ENCODE assay signal across 13 cellular contexts in genomic region chr10:70192325-70192966, GRCh38. TPM values are rescaled to one million over a fixed set of nuclear protein-coding genes. Genes with fewer than 3 reads are reported as not detected.
DNase-seq lines count a peak whose midpoint lies in the region; ATAC-seq and TF ChIP-seq lines count a peak whose summit lies in the region.
"Had no signal": no experiment of that assay in that cellular context is flagged by ENCODE, and none has a peak within 500 bp of the region (broad histone marks: within the 10 kb centered on the region; RNA-seq: fewer than 3 reads in every experiment).

No MANE protein-coding gene starts in this region.

- no peaks in the 10 kb centered on the region for H3K79me2 ChIP-seq in Karpas-422 (ENCODE audit: low read length)

- intact Hi-C loops in heart right ventricle (cut with DNase I) = no loop called here
- intact Hi-C loops in upper lobe of right lung (cut with DNase I) = no loop called here

- TF ChIP-seq CTCF in cardiac muscle cell (IDR thresholded peaks at IDR 0.05; ENCODE audit: low read depth, low read length) = no peak
- TF ChIP-seq CTCF in heart right ventricle (IDR thresholded peaks at IDR 0.05) = no peak
- TF ChIP-seq CTCF in upper lobe of right lung (IDR thresholded peaks at IDR 0.05) = no peak

- no peak overlapping the region for H3K4me2 ChIP-seq in Karpas-422 (ENCODE audit: low read depth, low read length, poor library complexity, severe bottlenecking)

- H4K20me1 ChIP-seq in Karpas-422 (ENCODE audit: insufficient read depth, low read depth, low read length) = 0 out of 2 replicates have a peak, but pooled peaks cover 5% of the 10 kb centered on the region

- H3K27ac ChIP-seq in cardiac muscle cell (peak overlapping the region; percentile 9), heart right ventricle (peak overlapping the region in 2 of 10 donors; percentile 48 to 54), upper lobe of right lung (peak overlapping the region; percentile 86), Karpas-422 (ENCODE audit: low read length) (no peak overlapping the region)
- H3K27ac ChIP-seq: dorsolateral prefrontal cortex had no signal

- H3K4me1 ChIP-seq in cardiac muscle cell (ENCODE audit: low read depth) (peaks cover 28% of the 10 kb centered on the region), heart right ventricle (peaks cover 0 to 52% (median 17%) of the 10 kb centered on the region in 9 donors), upper lobe of right lung (peaks cover 43% of the 10 kb centered on the region), Karpas-422 (ENCODE audit: low read length) (peaks cover 10% of the 10 kb centered on the region)

- H3K9me3 ChIP-seq in cardiac muscle cell (ENCODE audit: low read depth) (no peaks in the 10 kb centered on the region), heart right ventricle (no peaks in the 10 kb centered on the region), upper lobe of right lung (no peaks in the 10 kb centered on the region), Karpas-422 (ENCODE audit: low read length) (no peaks in the 10 kb centered on the region)

- TF ChIP-seq POLR2A in erythroblast (IDR thresholded peaks at IDR 0.05; ENCODE audit: low read length) = no peak

- DNase-seq in cardiac muscle cell (ENCODE audit: low read depth in 1 of 2, low spot score in 1 of 2) (peak in 1 of 2 donors; percentile 59), heart right ventricle (no peak), myocyte (ENCODE audit: low read depth) (peak; percentile 76), upper lobe of right lung (no peak), Karpas-422 (no peak), erythroblast (lab: John Stamatoyannopoulos, UW) (no peak), NCI-H2196 (lab: John Stamatoyannopoulos, UW; ENCODE audit: unreplicated experiment) (no peak)
- DNase-seq: activated CD4-positive, alpha-beta T cell treated with anti-CD3 and anti-CD28 coated beads, Interleukin-2, amount 50 U/mL, for 1 hour; anterior cingulate cortex; dorsolateral prefrontal cortex; NCI-H2029 treated with DMSO at 0.1 percent for 48 hours; NCI-H748 treated with DMSO at 0.1 percent for 48 hours had no signal

- H3K9me2 ChIP-seq in Karpas-422 (replicated peaks; ENCODE audit: insufficient read depth, low read length) = no peaks in the 10 kb centered on the region

- no peak overlapping the region for H3K9ac ChIP-seq in Karpas-422 (ENCODE audit: low read length)

- 85 to 90% methylated on average over 5 of the region's 5 CpGs for WGBS in heart right ventricle, 2 donors

- H3K4me3 ChIP-seq in cardiac muscle cell (no peak overlapping the region), heart right ventricle (no peak overlapping the region), upper lobe of right lung (no peak overlapping the region), Karpas-422 (ENCODE audit: low read length) (no peak overlapping the region)
- H3K4me3 ChIP-seq: dorsolateral prefrontal cortex had no signal

- ATAC-seq in heart right ventricle = no peak
- peak; percentile 42 for ATAC-seq in esophagus mucosa
- peak; percentile 11 for ATAC-seq in upper lobe of right lung

- H3K36me3 ChIP-seq in cardiac muscle cell (no peaks in the 10 kb centered on the region), heart right ventricle (peaks cover 0 to 3% (median 0%) of the 10 kb centered on the region in 9 donors), upper lobe of right lung (no peaks in the 10 kb centered on the region), Karpas-422 (ENCODE audit: insufficient read depth, low read length) (no peaks in the 10 kb centered on the region)

- no peak overlapping the region for H2AFZ ChIP-seq in Karpas-422 (ENCODE audit: low read length)

- H3K27me3 ChIP-seq in cardiac muscle cell (no peaks in the 10 kb centered on the region), heart right ventricle (no peaks in the 10 kb centered on the region), upper lobe of right lung (no peaks in the 10 kb centered on the region), Karpas-422 (ENCODE audit: low read length) (no peaks in the 10 kb centered on the region)
- H3K27me3 ChIP-seq: dorsolateral prefrontal cortex had no signal

RNA-seq across cellular contexts. Expression of gene SAR1A, which starts 22.1 kb away (rescaled TPM):
- total RNA-seq in cardiac muscle cell = 63.6 and 70.3 TPM in 2 replicates
- 77.8 and 86.0 TPM in 2 replicates for polyA plus RNA-seq in cardiac muscle cell
- 100 to 1,000 TPM in 4 of 10 donors, 10 to 100 TPM in 6; 67.5 to 118 (median 97.5) TPM for total RNA-seq in heart right ventricle
- polyA plus RNA-seq in heart right ventricle = 10 to 100 TPM; 29.4 to 46.7 TPM
- total RNA-seq in esophagus mucosa = 67.6 TPM
- total RNA-seq in myocyte = 99.2 and 99.6 TPM in 2 replicates
- polyA plus RNA-seq in myocyte (2012) = 76.1 TPM
- 150 TPM for total RNA-seq in upper lobe of right lung
- total RNA-seq in Karpas-422 (2014; rRNA removed; shearing (Covaris generic); ENCODE audit: low replicate concordance) = 49.6 and 78.9 TPM in 2 replicates

RNA-seq across cellular contexts. Expression of gene PPA1, which starts 40.8 kb away (rescaled TPM):
- total RNA-seq in cardiac muscle cell (44.9 and 54.3 TPM in 2 replicates), heart right ventricle (100 to 1,000 TPM in 2 of 10 donors, 10 to 100 TPM in 8; 47.1 to 139 (median 69.9) TPM), esophagus mucosa (158 TPM), myocyte (149 and 152 TPM in 2 replicates), upper lobe of right lung (175 TPM)
- polyA plus RNA-seq in cardiac muscle cell (75.2 and 86.0 TPM in 2 replicates), heart right ventricle (100 to 1,000 TPM in 1 of 2 donors, 10 to 100 TPM in 1; 53.3 to 111 TPM)
- 65.4 TPM for polyA plus RNA-seq in myocyte (2012)
- 375 and 560 TPM in 2 replicates for total RNA-seq in Karpas-422 (2014; rRNA removed; shearing (Covaris generic); ENCODE audit: low replicate concordance)

RNA-seq across cellular contexts. Expression of gene TYSND1, which starts 45.9 kb away (rescaled TPM):
- total RNA-seq in cardiac muscle cell = 16.6 and 28.8 TPM in 2 replicates
- 19.0 and 20.4 TPM in 2 replicates for polyA plus RNA-seq in cardiac muscle cell
- 1 to 10 TPM; 3.5 to 6.5 (median 4.6) TPM for total RNA-seq in heart right ventricle
- 1 to 10 TPM; 2.6 to 6.1 TPM for polyA plus RNA-seq in heart right ventricle
- 16.0 TPM for total RNA-seq in esophagus mucosa
- 14.7 and 15.2 TPM in 2 replicates for total RNA-seq in myocyte
- 7.3 TPM for polyA plus RNA-seq in myocyte (2012)
- 12.5 TPM for total RNA-seq in upper lobe of right lung
- 23.6 and 38.2 TPM in 2 replicates for total RNA-seq in Karpas-422 (2014; rRNA removed; shearing (Covaris generic); ENCODE audit: low replicate concordance)

RNA-seq across cellular contexts. Expression of gene AIFM2, which starts 59.8 kb away (rescaled TPM):
- total RNA-seq in cardiac muscle cell = 4.9 and 5.4 TPM in 2 replicates
- polyA plus RNA-seq in cardiac muscle cell = 6.6 and 9.3 TPM in 2 replicates
- 10 to 100 TPM; 14.1 to 22.9 (median 17.5) TPM for total RNA-seq in heart right ventricle
- 10 to 100 TPM; 20.6 to 27.0 TPM for polyA plus RNA-seq in heart right ventricle
- 3.7 TPM for total RNA-seq in esophagus mucosa
- 15.8 and 18.3 TPM in 2 replicates for total RNA-seq in myocyte
- 16.1 TPM for polyA plus RNA-seq in myocyte (2012)
- total RNA-seq in upper lobe of right lung = 15.4 TPM
- 5.7 and 8.9 TPM in 2 replicates for total RNA-seq in Karpas-422 (2014; rRNA removed; shearing (Covaris generic); ENCODE audit: low replicate concordance)

Comparison
In these comparisons a context has a peak if more than half of its experiments do, and no peak if none do; other contexts are left out.
1. ATAC-seq: peak in esophagus mucosa (single experiment) and upper lobe of right lung (single experiment); none in heart right ventricle (0 of 8).